10 cellular contexts compared by ENCODE assay signal in the genomic region with DNA sequence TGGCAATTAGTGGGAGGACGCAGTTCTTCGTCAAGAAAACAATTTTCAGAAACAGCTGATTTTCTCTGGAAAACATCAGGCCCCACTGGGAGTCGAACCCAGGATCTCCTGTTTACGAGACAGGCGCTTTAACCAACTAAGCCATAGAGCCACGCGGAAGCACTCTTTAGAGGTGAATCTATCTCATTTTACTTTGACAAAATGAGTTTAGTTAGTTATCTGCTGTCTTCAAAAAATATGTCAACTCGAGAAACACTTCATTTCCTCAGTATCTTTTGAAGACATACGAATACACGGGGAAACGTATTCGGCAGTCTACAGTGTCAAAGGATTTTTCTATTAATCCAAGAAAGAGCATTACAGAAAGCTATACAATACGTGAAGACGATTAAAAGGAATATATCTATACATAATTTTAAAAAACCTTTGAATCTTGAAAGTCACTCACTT. TPM values are rescaled to one million over a fixed set of nuclear protein-coding genes. Genes with fewer than 3 reads are reported as not detected.
DNase-seq lines count a peak whose midpoint lies in the region; ATAC-seq and TF ChIP-seq lines count a peak whose summit lies in the region.
"Had no signal": no experiment of that assay in that cellular context is flagged by ENCODE, and none has a peak within 500 bp of the region (broad histone marks: within the 10 kb centered on the region; RNA-seq: fewer than 3 reads in every experiment).

No MANE protein-coding gene starts in this region.

- no peak overlapping the region for H2BK120ac ChIP-seq in H9 (ENCODE audit: low read depth, low read length, poor library complexity, severe bottlenecking)

- intact Hi-C loops in body of pancreas (cut with DNase I) = no loop called here

- H3K9ac ChIP-seq in H9 (ENCODE audit: extremely low read depth, insufficient read length, low read length) = no peak overlapping the region
- peak overlapping the region; percentile 87 for H3K9ac ChIP-seq in SK-N-MC (ENCODE audit: insufficient read length)

- no peak overlapping the region for H2BK20ac ChIP-seq in H9 (ENCODE audit: low read depth, low read length, poor library complexity, severe bottlenecking)

- H4K8ac ChIP-seq in H9 (replicated peaks; ENCODE audit: insufficient read length, low read depth, low read length) = no peak overlapping the region

- no peaks in the 10 kb centered on the region for H3K79me1 ChIP-seq in H9 (ENCODE audit: insufficient read depth, low read depth, low read length, poor library complexity, severe bottlenecking)

- no peak for TF ChIP-seq POLR2A in body of pancreas (IDR thresholded peaks at IDR 0.05)

- H3K4me1 ChIP-seq in H9 (ENCODE audit: insufficient read depth, low read length) (no peaks in the 10 kb centered on the region), body of pancreas (peaks cover 7% of the 10 kb centered on the region)
- H3K4me1 ChIP-seq: HAP-1 had no signal

- no CpG with 5 or more reads among the region's 14 CpGs for WGBS in H9 (ENCODE audit: extremely low coverage, insufficient read length, low lambda C conversion rate)
- WGBS in body of pancreas, 2 donors = 37 to 44% methylated on average over 14 of the region's 14 CpGs

- H3K18ac ChIP-seq in H9 (ENCODE audit: insufficient read length, low read depth, low read length) = no peak overlapping the region

- peaks cover 12% of the 10 kb centered on the region for H3K23me2 ChIP-seq in H9 (ENCODE audit: insufficient read length, low read depth, low read length, poor library complexity, severe bottlenecking)

- no peak overlapping the region for H4K91ac ChIP-seq in H9 (ENCODE audit: insufficient read length, low read depth, low read length)

- H3K27me3 Mint-ChIP-seq in H9 (ENCODE audit: low read depth) (no peaks in the 10 kb centered on the region; the same call in 1 of the 2 replicates), endothelial cell (ENCODE audit: unreplicated experiment) (peaks cover 13% of the 10 kb centered on the region)

- H3K4ac ChIP-seq in H9 (ENCODE audit: low read depth, low read length) = no peak overlapping the region

- H3K56ac ChIP-seq in H9 (ENCODE audit: insufficient read length, low read depth, low read length) = no peak overlapping the region

- TF ChIP-seq CTCF in AG09309 (IDR thresholded peaks at IDR 0.05; ENCODE audit: control insufficient read depth, insufficient read depth, low read depth, low read length, missing control alignments) (no peak), H9 (conservative IDR thresholded peaks at IDR 0.05) (no peak), endothelial cell (IDR thresholded peaks at IDR 0.05; ENCODE audit: unreplicated experiment) (no peak), body of pancreas (IDR thresholded peaks at IDR 0.05) (no peak)

- no peak overlapping the region for H2BK15ac ChIP-seq in H9 (ENCODE audit: low read depth, low read length)

- no peak for ATAC-seq in body of pancreas
- ATAC-seq in HG03139 (IDR thresholded peaks at IDR 0.05; ENCODE audit: unreplicated experiment) = no peak
- no peak for ATAC-seq in HG02642 (IDR thresholded peaks at IDR 0.05; ENCODE audit: poor library complexity, unreplicated experiment)

- H3T11ph ChIP-seq in H9 (ENCODE audit: low read length) = no peak overlapping the region

- H3K36me3 Mint-ChIP-seq in H9 (ENCODE audit: insufficient read depth in 1 of 3, low read depth in 3 of 3) = no peaks in the 10 kb centered on the region
- no peaks in the 10 kb centered on the region for H3K36me3 Mint-ChIP-seq in endothelial cell (ENCODE audit: low read depth, unreplicated experiment)
- H3K36me3 Mint-ChIP-seq: memory B cell had no signal

- H3K14ac ChIP-seq in H9 (ENCODE audit: insufficient read depth, low read length) = no peak overlapping the region

- peak overlapping the region; percentile 96 for H3K4me2 ChIP-seq in H9 (ENCODE audit: insufficient read depth, insufficient read length, low read length)

- H3K9me3 Mint-ChIP-seq in H9 = no peaks in the 10 kb centered on the region
- no peaks in the 10 kb centered on the region for H3K9me3 Mint-ChIP-seq in endothelial cell (ENCODE audit: unreplicated experiment)

- H3K4me3 ChIP-seq in AG09309 (ENCODE audit: control insufficient read depth, low read depth, low read length) (peak overlapping the region; percentile 48), SK-N-MC (peak overlapping the region; percentile 90), body of pancreas (no peak overlapping the region)
- H3K4me3 ChIP-seq: HAP-1 had no signal

- no peaks in the 10 kb centered on the region for H3K9me3 ChIP-seq in H9 (ENCODE audit: control insufficient read depth, low read depth, low read length)
- H3K9me3 ChIP-seq in SK-N-MC (ENCODE audit: low read depth, low read length) = no peaks in the 10 kb centered on the region
- no peaks in the 10 kb centered on the region for H3K9me3 ChIP-seq in body of pancreas
- H3K9me3 ChIP-seq: HAP-1 had no signal

- no peak overlapping the region for H2AK5ac ChIP-seq in H9 (ENCODE audit: insufficient read length, low read length)

- H3K4me1 Mint-ChIP-seq in H9 = peaks cover 9 to 13% of the 10 kb centered on the region in 2 experiments
- peaks cover 24% of the 10 kb centered on the region for H3K4me1 Mint-ChIP-seq in endothelial cell (ENCODE audit: unreplicated experiment)

- H3K27ac ChIP-seq in H9 (ENCODE audit: insufficient read length, low read depth, low read length) = no peak overlapping the region
- H3K27ac ChIP-seq in SK-N-MC = peak overlapping the region; percentile 95
- no peak overlapping the region for H3K27ac ChIP-seq in body of pancreas

- no peak overlapping the region for H2BK12ac ChIP-seq in H9 (ENCODE audit: insufficient read length, low read depth, low read length)

- H3K27me3 ChIP-seq in H9 (ENCODE audit: insufficient read depth, low read length) (no peaks in the 10 kb centered on the region), body of pancreas (peaks cover 0 to 22% of the 10 kb centered on the region in 2 donors)

- H3K4me3 Mint-ChIP-seq in H9 (peak overlapping the region; percentile 86 to 92), endothelial cell (ENCODE audit: unreplicated experiment) (peak overlapping the region; percentile 91)

- DNase-seq in AG09309 (ENCODE audit: low read depth) (peak; percentile 18), H9 (no peak), SK-N-MC (ENCODE audit: low read depth, low spot score) (peak; percentile 72), endothelial cell (ENCODE audit: low spot score) (peak; percentile 61), putamen (ENCODE audit: low spot score) (peak; percentile 61), body of pancreas (no peak)

- no peaks in the 10 kb centered on the region for H3K36me3 ChIP-seq in SK-N-MC (ENCODE audit: insufficient read depth, low read length)
- no peaks in the 10 kb centered on the region for H3K36me3 ChIP-seq in body of pancreas (replicated peaks in 1 of 2; ENCODE audit: insufficient read depth in 1 of 2, low read depth in 2 of 2)
- H3K36me3 ChIP-seq: HAP-1 had no signal

- H3K23ac ChIP-seq in H9 (ENCODE audit: insufficient read length, low read depth, low read length) = no peak overlapping the region

- H3K27ac Mint-ChIP-seq in H9 (peak overlapping the region in 1 of 3 experiments; percentile 93; a peak in 3 of 7 replicates), endothelial cell (ENCODE audit: unreplicated experiment) (peak overlapping the region; percentile 80)
- H3K27ac Mint-ChIP-seq: memory B cell had no signal

- H2AFZ ChIP-seq in H9 (ENCODE audit: low read length) = peak overlapping the region; percentile 81

- no peak overlapping the region for H2BK5ac ChIP-seq in H9 (ENCODE audit: insufficient read length, low read length)

- no peak overlapping the region for H4K5ac ChIP-seq in H9 (ENCODE audit: insufficient read length, low read depth, low read length)

- H4K20me1 ChIP-seq in H9 (ENCODE audit: control insufficient read depth, insufficient read depth, insufficient read length) = no peaks in the 10 kb centered on the region

- no peaks in the 10 kb centered on the region for H3K79me2 ChIP-seq in H9 (ENCODE audit: insufficient read depth, low read length)

RNA-seq across cellular contexts. Expression of gene GPX6, which starts 26.7 kb away (rescaled TPM):
- total RNA-seq in H9 (2021) (not detected in 2 replicates), endothelial cell (ENCODE audit: unreplicated experiment) (not detected), body of pancreas (not detected)

RNA-seq across cellular contexts. Expression of gene GPX5, which starts 36.7 kb away (rescaled TPM):
- total RNA-seq in H9 (2021) (not detected in 2 replicates), endothelial cell (ENCODE audit: unreplicated experiment) (not detected), body of pancreas (not detected)

RNA-seq across cellular contexts. Expression of gene ZSCAN23, which starts 45.6 kb away (rescaled TPM):
- 2.9 and 4.1 TPM in 2 replicates for total RNA-seq in H9 (2021)
- total RNA-seq in endothelial cell (ENCODE audit: unreplicated experiment) = 6.8 TPM
- 1 to 10 TPM; 2.3 to 8.3 TPM for total RNA-seq in body of pancreas

Comparison
In these comparisons a context has a peak if more than half of its experiments do, and no peak if none do; other contexts are left out.
1. DNase-seq: peak in AG09309 (single experiment), SK-N-MC (single experiment), endothelial cell (single experiment) and putamen (single experiment); none in H9 (single experiment) and body of pancreas (0 of 4).
2. H3K4me3 ChIP-seq: peak in AG09309 (single experiment) and SK-N-MC (single experiment); none in body of pancreas (0 of 2).